ENCODE assay signal across 25 cellular contexts in genomic region chr6:137848672-137849071, GRCh38. TPM values are rescaled to one million over a fixed set of nuclear protein-coding genes. Genes with fewer than 3 reads are reported as not detected.
DNase-seq lines count a peak whose midpoint lies in the region; ATAC-seq, FAIRE-seq and TF ChIP-seq lines count a peak whose summit lies in the region.
"Had no signal": no experiment of that assay in that cellular context is flagged by ENCODE, and none has a peak within 500 bp of the region (broad histone marks: within the 10 kb centered on the region; RNA-seq: fewer than 3 reads in every experiment).

No MANE protein-coding gene starts in this region.

- H3K23ac ChIP-seq in mesenchymal stem cell (ENCODE audit: low read length in 2 of 2), result no peak overlapping the region

- H2BK5ac ChIP-seq in mesenchymal stem cell (ENCODE audit: low read depth, low read length, poor library complexity, severe bottlenecking), result no peak overlapping the region

- ATAC-seq in RWPE2 (ENCODE audit: low read depth), result no peak
- ATAC-seq: GM12878; natural killer cell treated with Interleukin-12 subunit alpha and Interleukin-12 subunit beta and Interleukin-15 and Interleukin-18, amount 100 ng/mL, for 72 hours; Right ventricle myocardium inferior; upper lobe of right lung had no signal

- H3K4me2 ChIP-seq in mesenchymal stem cell (ENCODE audit: low read length, poor library complexity, severe bottlenecking), result no peak overlapping the region

- H3K9me3 ChIP-seq in RWPE2 (ENCODE audit: severe bottlenecking) (no peaks in the 10 kb centered on the region), mesenchymal stem cell (ENCODE audit: control insufficient read depth, low read length) (no peaks in the 10 kb centered on the region), vagina (no peaks in the 10 kb centered on the region)
- H3K9me3 ChIP-seq: colonic mucosa, upper lobe of right lung had no signal

- no peaks in the 10 kb centered on the region for H3K79me1 ChIP-seq in mesenchymal stem cell (replicated peaks; ENCODE audit: low read length, poor library complexity, severe bottlenecking)

- TF ChIP-seq CTCF in RWPE2 (IDR thresholded peaks at IDR 0.05; ENCODE audit: poor library complexity, severe bottlenecking) (no peak), vagina (IDR thresholded peaks at IDR 0.05) (no peak), endothelial cell (IDR thresholded peaks at IDR 0.05; ENCODE audit: unreplicated experiment) (no peak)

- peaks cover 31% of the 10 kb centered on the region for H3K4me1 ChIP-seq in RWPE2 (ENCODE audit: insufficient read depth, poor library complexity, severe bottlenecking)
- H3K4me1 ChIP-seq in mesenchymal stem cell (ENCODE audit: control insufficient read depth, insufficient read depth, low read depth, low read length), result peaks cover 2% of the 10 kb centered on the region
- peaks cover 22% of the 10 kb centered on the region for H3K4me1 ChIP-seq in vagina
- H3K4me1 ChIP-seq: colonic mucosa had no signal

- H2AK5ac ChIP-seq in mesenchymal stem cell (ENCODE audit: low read length, severe bottlenecking), result no peak overlapping the region

- H3K27ac ChIP-seq in RWPE2 (ENCODE audit: poor library complexity, severe bottlenecking) (peak overlapping the region; percentile 9), mesenchymal stem cell (ENCODE audit: low read length, poor library complexity, severe bottlenecking) (peak overlapping the region; percentile 48), vagina (peak overlapping the region; percentile 1)
- H3K27ac ChIP-seq: colonic mucosa, upper lobe of right lung had no signal

- H3K9ac ChIP-seq in mesenchymal stem cell (ENCODE audit: low read length), result peak overlapping the region; percentile 72
- H3K9ac ChIP-seq: BLaER1 treated with 17β-estradiol and CSF1 and Interleukin-3, amounts not matched to agents 10 nM and 100 nM had no signal

- H3K9me3 Mint-ChIP-seq in endothelial cell (ENCODE audit: unreplicated experiment), result no peaks in the 10 kb centered on the region
- H3K9me3 Mint-ChIP-seq: activated naive CD4-positive, alpha-beta T cell treated with anti-CD3 and anti-CD28 coated beads, Interleukin-2, amount 50 U/mL, for 24 hours had no signal

- no peak overlapping the region for H2BK120ac ChIP-seq in mesenchymal stem cell (ENCODE audit: low read depth, low read length)

- no peak overlapping the region for H3K4me3 Mint-ChIP-seq in endothelial cell (ENCODE audit: unreplicated experiment)
- H3K4me3 Mint-ChIP-seq: activated naive CD4-positive, alpha-beta T cell treated with anti-CD3 and anti-CD28 coated beads, Interleukin-2, amount 50 U/mL, for 24 hours; activated T-helper 1 cell treated with anti-CD3 and anti-CD28 coated beads, Interleukin-12 subunit alpha, Interleukin-12 subunit beta, Interleukin-2, Interleukin-4 antibody, amounts not matched to agents 30 ng/mL and 10 ng/mL and 1 ng/mL, durations not matched to agents 14 hours and 24 hours and 36 hours; natural killer cell treated with Interleukin-12 subunit alpha and Interleukin-12 subunit beta and Interleukin-15 and Interleukin-18, amount 100 ng/mL, for 72 hours; stimulated activated naive CD8-positive, alpha-beta T cell treated with anti-CD3 and anti-CD28 coated beads, Interleukin-15, Interleukin-2, amounts not matched to agents 100 ng/mL and 50 ng/mL, for 24 hours had no signal

- no peak overlapping the region for H3K18ac ChIP-seq in mesenchymal stem cell (ENCODE audit: low read depth in 1 of 2, low read length in 2 of 2)

- no peaks in the 10 kb centered on the region for H3K27me3 ChIP-seq in RWPE2 (ENCODE audit: insufficient read depth, poor library complexity, severe bottlenecking)
- no peaks in the 10 kb centered on the region for H3K27me3 ChIP-seq in mesenchymal stem cell (ENCODE audit: control insufficient read depth in 1 of 2, insufficient read depth in 1 of 2, low read length in 2 of 2)
- no peaks in the 10 kb centered on the region for H3K27me3 ChIP-seq in vagina
- H3K27me3 ChIP-seq: BLaER1 treated with 17β-estradiol and CSF1 and Interleukin-3, amounts not matched to agents 10 nM and 100 nM; colonic mucosa; upper lobe of right lung had no signal

- no peak overlapping the region for H3K27ac Mint-ChIP-seq in endothelial cell (ENCODE audit: unreplicated experiment)
- H3K27ac Mint-ChIP-seq: activated naive CD4-positive, alpha-beta T cell treated with anti-CD3 and anti-CD28 coated beads, Interleukin-2, amount 50 U/mL, for 24 hours; activated T-helper 1 cell treated with anti-CD3 and anti-CD28 coated beads, Interleukin-12 subunit alpha, Interleukin-12 subunit beta, Interleukin-2, Interleukin-4 antibody, amounts not matched to agents 30 ng/mL and 10 ng/mL and 1 ng/mL, durations not matched to agents 14 hours and 24 hours and 36 hours; natural killer cell treated with Interleukin-12 subunit alpha and Interleukin-12 subunit beta and Interleukin-15 and Interleukin-18, amount 100 ng/mL, for 72 hours; progenitor cell of endocrine pancreas had no signal

- H3K4me1 Mint-ChIP-seq in endothelial cell (ENCODE audit: unreplicated experiment), result no peaks in the 10 kb centered on the region

- no peak overlapping the region for H4K91ac ChIP-seq in mesenchymal stem cell (ENCODE audit: low read length)

- DNase-seq in RWPE2 (ENCODE audit: low spot score) (no peak), mesenchymal stem cell (peak; percentile 76), vagina (ENCODE audit: extremely low spot score in 2 of 2) (no peak), OCI-M1 (lab: John Stamatoyannopoulos, UW) (no peak), endothelial cell (ENCODE audit: low spot score) (no peak)
- DNase-seq in stimulated activated CD4-positive, alpha-beta T cell treated with anti-CD3 and anti-CD28 coated beads, Interleukin-2, amount 100 ng/mL, for 48 hours, result no peak
- DNase-seq: activated CD4-positive, alpha-beta T cell treated with anti-CD3 and anti-CD28 coated beads for 1 hour; colonic mucosa; GF-D8; mesendoderm; NCI-H1694; small intestine; stimulated activated CD4-positive, alpha-beta T cell treated with anti-CD3 and anti-CD28 coated beads, Interleukin-4, amount 100 ng/mL, for 24 hours; SW 1271; upper lobe of right lung had no signal

- H3K36me3 ChIP-seq in RWPE2 (ENCODE audit: low read depth), result no peaks in the 10 kb centered on the region
- no peaks in the 10 kb centered on the region for H3K36me3 ChIP-seq in mesenchymal stem cell (ENCODE audit: control insufficient read depth in 1 of 2, insufficient read depth in 2 of 2, low read depth in 1 of 2, low read length in 2 of 2)
- H3K36me3 ChIP-seq in vagina, result no peaks in the 10 kb centered on the region
- H3K36me3 ChIP-seq: colonic mucosa, upper lobe of right lung had no signal

- no peaks in the 10 kb centered on the region for H3K36me3 Mint-ChIP-seq in endothelial cell (ENCODE audit: low read depth, unreplicated experiment)

- WGBS in mesenchymal stem cell, result 100% methylated on average over 2 of the region's 3 CpGs

- no peak overlapping the region for H3K14ac ChIP-seq in mesenchymal stem cell (ENCODE audit: low read length in 2 of 2)

- no peak overlapping the region for H4K8ac ChIP-seq in mesenchymal stem cell (ENCODE audit: low read length)

- H3K27me3 Mint-ChIP-seq in endothelial cell (ENCODE audit: unreplicated experiment), result peaks cover 1% of the 10 kb centered on the region
- H3K27me3 Mint-ChIP-seq: activated naive CD4-positive, alpha-beta T cell treated with anti-CD3 and anti-CD28 coated beads, Interleukin-2, amount 50 U/mL, for 24 hours; natural killer cell treated with Interleukin-12 subunit alpha and Interleukin-12 subunit beta and Interleukin-15 and Interleukin-18, amount 100 ng/mL, for 72 hours; progenitor cell of endocrine pancreas; stimulated activated naive CD8-positive, alpha-beta T cell treated with anti-CD3 and anti-CD28 coated beads, Interleukin-15, Interleukin-2, amounts not matched to agents 100 ng/mL and 50 ng/mL, for 24 hours had no signal

- FAIRE-seq in endometrium (lab: Jason Lieb, UNC), result peak; percentile 43
- FAIRE-seq: endothelial cell of umbilical vein, GM12878, small intestine had no signal

- intact Hi-C loops in vagina (cut with DNase I), result no loop called here

- no peak overlapping the region for H2BK15ac ChIP-seq in mesenchymal stem cell (ENCODE audit: low read depth, poor library complexity, severe bottlenecking)

- H3K4me3 ChIP-seq in RWPE2 (ENCODE audit: severe bottlenecking) (no peak overlapping the region), mesenchymal stem cell (ENCODE audit: insufficient read depth in 1 of 2, low read depth in 1 of 2, low read length in 2 of 2) (peak overlapping the region in 1 of 2 experiments; percentile 4), vagina (no peak overlapping the region)
- H3K4me3 ChIP-seq: BLaER1 treated with 17β-estradiol and CSF1 and Interleukin-3, amounts not matched to agents 10 nM and 100 nM; colonic mucosa; GM12878; upper lobe of right lung had no signal

- TF ChIP-seq POLR2A in vagina (IDR thresholded peaks at IDR 0.05), result no peak

- H2AFZ ChIP-seq in mesenchymal stem cell (ENCODE audit: low read depth, low read length), result no peak overlapping the region

- H2BK12ac ChIP-seq in mesenchymal stem cell (ENCODE audit: low read length in 2 of 2), result no peak overlapping the region

- no peak overlapping the region for H3K4ac ChIP-seq in mesenchymal stem cell (ENCODE audit: low read depth in 1 of 2, low read length in 2 of 2)

RNA-seq across cellular contexts. Expression of gene TNFAIP3, which starts 18.4 kb away (rescaled TPM):
- 8.2 TPM for polyA plus RNA-seq in mesenchymal stem cell (2013, experiment 1 of 2)
- polyA plus RNA-seq in mesenchymal stem cell (2013, experiment 2 of 2), result 7.2 TPM
- 28.5 TPM for total RNA-seq in vagina
- total RNA-seq in endothelial cell (ENCODE audit: unreplicated experiment), result 22.6 TPM
